1 cellular context compared by ENCODE assay signal in the genomic region with DNA sequence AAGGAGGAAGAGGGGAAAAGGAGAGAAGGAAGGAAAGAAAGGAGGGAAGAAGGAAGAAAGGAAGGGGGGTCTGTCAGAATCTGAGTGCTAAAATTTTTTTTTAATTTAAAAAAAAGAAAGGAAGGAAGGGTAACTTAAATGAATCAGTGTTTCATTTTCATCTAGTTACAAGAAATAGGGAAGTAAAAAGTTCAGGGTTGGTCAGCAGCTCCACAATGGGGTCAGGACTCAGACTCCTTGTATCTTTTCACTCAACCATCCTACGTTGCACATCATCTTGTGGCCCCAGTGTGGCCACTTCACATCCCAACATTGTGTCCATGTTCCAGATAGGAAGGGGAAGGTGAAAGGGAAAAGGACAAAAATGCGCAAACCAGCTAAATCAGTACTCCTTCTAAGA.
TF ChIP-seq lines count a peak whose summit lies in the region.

No MANE protein-coding gene starts in this region.

TF ChIP-seq in GM23338, 12 proteins besides CTCF, POLR2A, EP300 and RAD21 (continued from another document):
- TF ChIP-seq ZNF462 (CRISPR knock-in tag; IDR thresholded peaks at IDR 0.05) (no peak), STAT1 (IDR thresholded peaks at IDR 0.05; ENCODE audit: unreplicated experiment) (no peak)
- TF ChIP-seq, protein P1, sequence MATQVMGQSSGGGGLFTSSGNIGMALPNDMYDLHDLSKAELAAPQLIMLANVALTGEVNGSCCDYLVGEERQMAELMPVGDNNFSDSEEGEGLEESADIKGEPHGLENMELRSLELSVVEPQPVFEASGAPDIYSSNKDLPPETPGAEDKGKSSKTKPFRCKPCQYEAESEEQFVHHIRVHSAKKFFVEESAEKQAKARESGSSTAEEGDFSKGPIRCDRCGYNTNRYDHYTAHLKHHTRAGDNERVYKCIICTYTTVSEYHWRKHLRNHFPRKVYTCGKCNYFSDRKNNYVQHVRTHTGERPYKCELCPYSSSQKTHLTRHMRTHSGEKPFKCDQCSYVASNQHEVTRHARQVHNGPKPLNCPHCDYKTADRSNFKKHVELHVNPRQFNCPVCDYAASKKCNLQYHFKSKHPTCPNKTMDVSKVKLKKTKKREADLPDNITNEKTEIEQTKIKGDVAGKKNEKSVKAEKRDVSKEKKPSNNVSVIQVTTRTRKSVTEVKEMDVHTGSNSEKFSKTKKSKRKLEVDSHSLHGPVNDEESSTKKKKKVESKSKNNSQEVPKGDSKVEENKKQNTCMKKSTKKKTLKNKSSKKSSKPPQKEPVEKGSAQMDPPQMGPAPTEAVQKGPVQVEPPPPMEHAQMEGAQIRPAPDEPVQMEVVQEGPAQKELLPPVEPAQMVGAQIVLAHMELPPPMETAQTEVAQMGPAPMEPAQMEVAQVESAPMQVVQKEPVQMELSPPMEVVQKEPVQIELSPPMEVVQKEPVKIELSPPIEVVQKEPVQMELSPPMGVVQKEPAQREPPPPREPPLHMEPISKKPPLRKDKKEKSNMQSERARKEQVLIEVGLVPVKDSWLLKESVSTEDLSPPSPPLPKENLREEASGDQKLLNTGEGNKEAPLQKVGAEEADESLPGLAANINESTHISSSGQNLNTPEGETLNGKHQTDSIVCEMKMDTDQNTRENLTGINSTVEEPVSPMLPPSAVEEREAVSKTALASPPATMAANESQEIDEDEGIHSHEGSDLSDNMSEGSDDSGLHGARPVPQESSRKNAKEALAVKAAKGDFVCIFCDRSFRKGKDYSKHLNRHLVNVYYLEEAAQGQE (IDR thresholded peaks at IDR 0.05; ENCODE audit: unreplicated experiment) = no peak
